In genomic region chr12:674272-674781, GRCh38 we compare ENCODE assay signal across 8 cellular contexts. TPM values are rescaled to one million over a fixed set of nuclear protein-coding genes. Genes with fewer than 3 reads are reported as not detected.
A peak's percentile ranks its signal among the peaks of the same experiment; 100 is the strongest.
DNase-seq lines count a peak whose midpoint lies in the region; ATAC-seq and TF ChIP-seq lines count a peak whose summit lies in the region.

No MANE protein-coding gene starts in this region.

- peak; percentile 31 for DNase-seq in A673 (ENCODE audit: low spot score)
- peak; percentile 31 to 42 for DNase-seq in activated CD4-positive, alpha-beta T cell treated with anti-CD3 and anti-CD28 coated beads, Interleukin-2, amount 50 U/mL, for 4 hours
- peak in 1 of 2 donors; percentile 44 for DNase-seq in memory B cell (ENCODE audit: low spot score in 2 of 2)
- no peak for DNase-seq in endothelial cell (ENCODE audit: low spot score)
- DNase-seq in neural progenitor cell (ENCODE audit: low spot score) = no peak
- DNase-seq in NCI-H2227 (lab: John Stamatoyannopoulos, UW; ENCODE audit: unreplicated experiment) = no peak

- H3K9me3 ChIP-seq in A673 (ENCODE audit: low read depth, low read length, poor library complexity, severe bottlenecking) (no peaks in the 10 kb centered on the region), neural progenitor cell (ENCODE audit: low read depth) (no peaks in the 10 kb centered on the region)

- no peaks in the 10 kb centered on the region for H3K27me3 Mint-ChIP-seq in memory B cell
- no peaks in the 10 kb centered on the region for H3K27me3 Mint-ChIP-seq in endothelial cell (ENCODE audit: unreplicated experiment)
- peaks cover 8% of the 10 kb centered on the region for H3K27me3 Mint-ChIP-seq in neural progenitor cell (ENCODE audit: insufficient read depth, low read depth)

- H4K20me1 ChIP-seq in neural progenitor cell (ENCODE audit: low read depth) = no peaks in the 10 kb centered on the region

- TF ChIP-seq CTCF in A673 (conservative IDR thresholded peaks at IDR 0.05; ENCODE audit: low read depth, low read length) = no peak
- no peak for TF ChIP-seq CTCF in endothelial cell (IDR thresholded peaks at IDR 0.05; ENCODE audit: unreplicated experiment)
- TF ChIP-seq CTCF in neural progenitor cell (IDR thresholded peaks at IDR 0.05) = no peak

- ATAC-seq in GM19438 (IDR thresholded peaks at IDR 0.05; ENCODE audit: low read depth, unreplicated experiment) (peak; percentile 82), HG03460 (IDR thresholded peaks at IDR 0.05; ENCODE audit: unreplicated experiment) (peak; percentile 87), memory B cell (ENCODE audit: low read depth) (peak; percentile 73)

- H3K9ac ChIP-seq in neural progenitor cell = no peak overlapping the region

- CTCF ChIA-PET in A673 (lab: Charles Lee) = no interaction called here

- POLR2A ChIA-PET in A673 (lab: Charles Lee; ENCODE audit: low non-redundant PET) = no interaction called here

- peak overlapping the region; percentile 94 for H3K27ac Mint-ChIP-seq in memory B cell
- H3K27ac Mint-ChIP-seq in endothelial cell (ENCODE audit: unreplicated experiment) = no peak overlapping the region
- no peak overlapping the region for H3K27ac Mint-ChIP-seq in neural progenitor cell

- no TSS peak for BruUV-seq in A673 (replicated peaks; lab: Mats Ljungman, UMichigan)

- no peak overlapping the region for H2AFZ ChIP-seq in neural progenitor cell (replicated peaks)

- H3K79me2 ChIP-seq in neural progenitor cell (ENCODE audit: low read depth) = no peaks in the 10 kb centered on the region

- no peaks in the 10 kb centered on the region for H3K4me1 ChIP-seq in A673 (ENCODE audit: insufficient read depth, low read length, poor library complexity, severe bottlenecking)
- H3K4me1 ChIP-seq in neural progenitor cell = peaks cover 4% of the 10 kb centered on the region

- H3K36me3 ChIP-seq in A673 (ENCODE audit: insufficient read depth, low read length, poor library complexity, severe bottlenecking) = no peaks in the 10 kb centered on the region
- H3K36me3 ChIP-seq in neural progenitor cell = no peaks in the 10 kb centered on the region

- H3K4me3 ChIP-seq in A673 (ENCODE audit: low read depth, low read length, poor library complexity, severe bottlenecking) (no peak overlapping the region), neural progenitor cell (no peak overlapping the region)

- H3K4me3 Mint-ChIP-seq in memory B cell (peak overlapping the region; percentile 65), endothelial cell (ENCODE audit: unreplicated experiment) (no peak overlapping the region), neural progenitor cell (no peak overlapping the region)

- intact Hi-C loops in A673 (cut with micrococcal nuclease; ENCODE audit: unreplicated experiment) = no loop called here

- H3K4me1 Mint-ChIP-seq in memory B cell = peaks cover 30% of the 10 kb centered on the region
- no peaks in the 10 kb centered on the region for H3K4me1 Mint-ChIP-seq in endothelial cell (ENCODE audit: unreplicated experiment)
- peaks cover 10% of the 10 kb centered on the region for H3K4me1 Mint-ChIP-seq in neural progenitor cell

- peaks cover 17% of the 10 kb centered on the region for H3F3A ChIP-seq in neural progenitor cell (ENCODE audit: low read depth)

- no peak overlapping the region for H3K27ac ChIP-seq in A673 (ENCODE audit: low read depth, low read length, poor library complexity, severe bottlenecking)
- no peak overlapping the region for H3K27ac ChIP-seq in neural progenitor cell

- H3K9me3 Mint-ChIP-seq in memory B cell (no peaks in the 10 kb centered on the region), endothelial cell (ENCODE audit: unreplicated experiment) (no peaks in the 10 kb centered on the region), neural progenitor cell (no peaks in the 10 kb centered on the region)

- H3K36me3 Mint-ChIP-seq in memory B cell (no peaks in the 10 kb centered on the region), endothelial cell (ENCODE audit: low read depth, unreplicated experiment) (no peaks in the 10 kb centered on the region), neural progenitor cell (no peaks in the 10 kb centered on the region)

- no peak overlapping the region for H3K4me2 ChIP-seq in neural progenitor cell

- H3K27me3 ChIP-seq in A673 (replicated peaks; ENCODE audit: insufficient read depth, low read depth, low read length, poor library complexity) (no peaks in the 10 kb centered on the region), neural progenitor cell (no peaks in the 10 kb centered on the region)

RNA-seq across cellular contexts. Expression of gene NINJ2, which starts 11.1 kb away (rescaled TPM):
- total RNA-seq in A673 (2021) = 0.42 TPM in 1 of 2 replicates, not detected in the other
- total RNA-seq in endothelial cell (ENCODE audit: unreplicated experiment) = 2.3 TPM
- total RNA-seq in neural progenitor cell (ENCODE audit: low replicate concordance) = 0.37 TPM in 1 of 2 replicates, not detected in the other

Comparison
In these comparisons a context has a peak if more than half of its experiments do, and no peak if none do; other contexts are left out.
1. DNase-seq: peak in A673 (single experiment) and activated CD4-positive, alpha-beta T cell treated with anti-CD3 and anti-CD28 coated beads, Interleukin-2, amount 50 U/mL, for 4 hours (2 of 2); none in endothelial cell (single experiment), neural progenitor cell (single experiment) and NCI-H2227 (single experiment).
2. Peak in every context shown above with its lines, with median percentiles within 50 percentile points of each other: ATAC-seq.